In genomic region chr10:77837925-77838595, GRCh38 we compare ENCODE assay signal across 11 cellular contexts.
A peak's percentile ranks its signal among the peaks of the same experiment; 100 is the strongest.
DNase-seq lines count a peak whose midpoint lies in the region; ATAC-seq and TF ChIP-seq lines count a peak whose summit lies in the region.
"Had no signal": no experiment of that assay in that cellular context is flagged by ENCODE, and none has a peak within 500 bp of the region (broad histone marks: within the 10 kb centered on the region; RNA-seq: fewer than 3 reads in every experiment).

No MANE protein-coding gene starts in this region.

- no peak overlapping the region for H2AFZ ChIP-seq in mammary epithelial cell (ENCODE audit: low read depth, low read length)
- H2AFZ ChIP-seq in PC-9: no peak overlapping the region

- dilution Hi-C loops in mammary epithelial cell (cut with HindIII; ENCODE audit: low sequenced_read_pairs): loop anchor here (5.0 kb wide), 1 partner anchor 71 kb away; no protein-coding TSS in a partner anchor

- no peak overlapping the region for H3K4me3 Mint-ChIP-seq in MCF 10A (ENCODE audit: unreplicated experiment)

- H3K27ac Mint-ChIP-seq in MCF 10A (ENCODE audit: low read depth, unreplicated experiment): peak overlapping the region; percentile 73

- no peaks in the 10 kb centered on the region for H3K9me2 ChIP-seq in PC-9 (ENCODE audit: insufficient read depth)

- TF ChIP-seq EP300 in transverse colon (IDR thresholded peaks at IDR 0.05; ENCODE audit: low read depth): no peak

- H3K4me3 ChIP-seq in mammary epithelial cell (replicated peaks in 1 of 3; ENCODE audit: insufficient read depth in 1 of 3, low read depth in 2 of 3, low read length in 3 of 3): no peak overlapping the region
- no peak overlapping the region for H3K4me3 ChIP-seq in WERI-Rb-1 (ENCODE audit: low read depth, low read length)
- H3K4me3 ChIP-seq in kidney epithelial cell (ENCODE audit: low read depth, low read length): no peak overlapping the region
- no peak overlapping the region for H3K4me3 ChIP-seq in transverse colon
- no peak overlapping the region for H3K4me3 ChIP-seq in PC-9
- H3K4me3 ChIP-seq: smooth muscle cell, uterus had no signal

- peaks cover 100% of the 10 kb centered on the region for H3K36me3 Mint-ChIP-seq in MCF 10A (ENCODE audit: insufficient read depth, unreplicated experiment)

- ATAC-seq in HG03457 (IDR thresholded peaks at IDR 0.05; ENCODE audit: unreplicated experiment): no peak

- H3F3A ChIP-seq in PC-9 (ENCODE audit: insufficient read depth, low read depth): 0 out of 2 replicates have a peak, but pooled peaks cover 4% of the 10 kb centered on the region

- in situ Hi-C loops in mammary epithelial cell (cut with MboI; ENCODE audit: low sequenced_read_pairs in 2 of 2): loop anchor here in 1 of 2 donors (25.0 kb wide), 1 partner anchor 174 kb away; no protein-coding TSS in a partner anchor
- in situ Hi-C loops in transverse colon (cut with MboI; ENCODE audit: low pct_ligation_motif_present in 1 of 4, low pct_unique_long_range_greater_than_20kb in 1 of 4, low sequenced_read_pairs in 3 of 4): loop anchor here in 2 of 4 donors (25.0 kb wide), 2 partner anchors 149 to 174 kb away; no protein-coding TSS in a partner anchor

- BruUV-seq in MCF 10A (replicated peaks; lab: Mats Ljungman, UMichigan) (no TSS peak), mammary epithelial cell (replicated peaks; lab: Mats Ljungman, UMichigan) (no TSS peak), PC-9 (replicated peaks; lab: Mats Ljungman, UMichigan) (no TSS peak)

- POLR2A ChIA-PET in MCF 10A (lab: Yijun Ruan, JAX): no interaction called here
- POLR2A ChIA-PET in PC-9 (lab: Charles Lee; ENCODE audit: unreplicated experiment): no interaction called here

- H3K4me2 ChIP-seq in mammary epithelial cell (ENCODE audit: insufficient read depth, low read depth, low read length) (no peak overlapping the region), PC-9 (no peak overlapping the region)
- H3K4me2 ChIP-seq: smooth muscle cell had no signal

- TF ChIP-seq CTCF in MCF 10A (IDR thresholded peaks at IDR 0.05; ENCODE audit: unreplicated experiment) (no peak), mammary epithelial cell (conservative IDR thresholded peaks at IDR 0.05 in 1 of 2, IDR thresholded peaks at IDR 0.05 in 1 of 2; ENCODE audit: extremely low read depth in 1 of 2, insufficient read depth in 1 of 2, low read depth in 1 of 2, low read length in 2 of 2) (no peak), WERI-Rb-1 (IDR thresholded peaks at IDR 0.05; ENCODE audit: low read depth, low read length) (no peak), kidney epithelial cell (IDR thresholded peaks at IDR 0.05; ENCODE audit: insufficient read depth, low read length, poor library complexity, severe bottlenecking) (peak; percentile 0), transverse colon (IDR thresholded peaks at IDR 0.05) (no peak), PC-9 (conservative IDR thresholded peaks at IDR 0.05) (no peak)

- H3K36me3 ChIP-seq in mammary epithelial cell (ENCODE audit: insufficient read depth, low read length) (peaks cover 36% of the 10 kb centered on the region), WERI-Rb-1 (peaks cover 90% of the 10 kb centered on the region), kidney epithelial cell (ENCODE audit: control insufficient read depth, insufficient read depth, low read length) (peaks cover 2% of the 10 kb centered on the region), transverse colon (peaks cover 0 to 25% (median 10%) of the 10 kb centered on the region in 4 donors), PC-9 (ENCODE audit: low read depth) (peaks cover 8% of the 10 kb centered on the region)
- H3K36me3 ChIP-seq: uterus had no signal

- H3K79me2 ChIP-seq in mammary epithelial cell (ENCODE audit: insufficient read depth, low read length) (peaks cover 19% of the 10 kb centered on the region), PC-9 (ENCODE audit: low read depth) (no peaks in the 10 kb centered on the region)

- H3K27ac ChIP-seq in mammary epithelial cell (ENCODE audit: insufficient read depth, low read depth, low read length) (no peak overlapping the region), WERI-Rb-1 (peak overlapping the region; percentile 63), transverse colon (peak overlapping the region; percentile 34 to 57 (median 44)), PC-9 (no peak overlapping the region)

- no peak for TF ChIP-seq POLR2A in transverse colon (IDR thresholded peaks at IDR 0.05)

- H3K9me3 Mint-ChIP-seq in MCF 10A (ENCODE audit: unreplicated experiment): no peaks in the 10 kb centered on the region

- intact Hi-C loops in MCF 10A (cut with micrococcal nuclease): no loop called here
- intact Hi-C loops in mammary epithelial cell (cut with micrococcal nuclease): loop anchor here (1.0 kb wide), 2 partner anchors 119 to 123 kb away; no protein-coding TSS in a partner anchor
- intact Hi-C loops in transverse colon (cut with DNase I; ENCODE audit: low total_unique reads): no loop called here
- intact Hi-C loops in PC-9 (cut with micrococcal nuclease; ENCODE audit: unreplicated experiment): no loop called here

- CTCF ChIA-PET in MCF 10A (lab: Yijun Ruan, JAX) (interaction anchor here (0.6 to 1.2 kb wide), 3 partner anchors 13 to 674 kb away, joined by 3 to 5 read pairs (median 3); no protein-coding TSS in a partner anchor), mammary epithelial cell (lab: Charles Lee; ENCODE audit: low non-redundant PET) (interaction anchor here (0.6 kb wide), 1 partner anchor 124 kb away, joined by 3 read pairs; no protein-coding TSS in a partner anchor), PC-9 (lab: Charles Lee) (no interaction called here)

- no peaks in the 10 kb centered on the region for H3K27me3 Mint-ChIP-seq in MCF 10A (ENCODE audit: insufficient read depth, unreplicated experiment)

- H4K20me1 ChIP-seq in mammary epithelial cell (ENCODE audit: insufficient read depth, low read length): no peaks in the 10 kb centered on the region
- no peaks in the 10 kb centered on the region for H4K20me1 ChIP-seq in PC-9 (ENCODE audit: insufficient read depth)

- H3K9me3 ChIP-seq in mammary epithelial cell (replicated peaks; ENCODE audit: insufficient read depth, low read length): no peaks in the 10 kb centered on the region
- H3K9me3 ChIP-seq in WERI-Rb-1 (ENCODE audit: severe bottlenecking): no peaks in the 10 kb centered on the region
- no peaks in the 10 kb centered on the region for H3K9me3 ChIP-seq in transverse colon
- H3K9me3 ChIP-seq in PC-9 (ENCODE audit: insufficient read depth, low read depth): no peaks in the 10 kb centered on the region
- H3K9me3 ChIP-seq: uterus had no signal

- no peak for DNase-seq in MCF 10A (ENCODE audit: unreplicated experiment)
- DNase-seq in mammary epithelial cell: no peak
- DNase-seq in WERI-Rb-1: no peak
- DNase-seq in kidney epithelial cell (ENCODE audit: low read depth): no peak
- DNase-seq in transverse colon: no peak
- no peak for DNase-seq in PC-9
- no peak for DNase-seq in NCI-H1417 treated with DMSO at 0.1 percent for 48 hours (lab: John Stamatoyannopoulos, UW)
- DNase-seq: GF-D8, uterus had no signal

- no peaks in the 10 kb centered on the region for H3K27me3 ChIP-seq in mammary epithelial cell (ENCODE audit: insufficient read depth, low read length)
- no peaks in the 10 kb centered on the region for H3K27me3 ChIP-seq in WERI-Rb-1 (ENCODE audit: insufficient read depth, low read depth, severe bottlenecking)
- H3K27me3 ChIP-seq in kidney epithelial cell (ENCODE audit: control insufficient read depth, insufficient read depth, low read length): no peaks in the 10 kb centered on the region
- H3K27me3 ChIP-seq in transverse colon: no peaks in the 10 kb centered on the region
- no peaks in the 10 kb centered on the region for H3K27me3 ChIP-seq in PC-9 (ENCODE audit: insufficient read depth, low read depth)
- H3K27me3 ChIP-seq: uterus had no signal

- 59% methylated on average over 13 of the region's 14 CpGs for WGBS in mammary epithelial cell (ENCODE audit: low coverage, missing lambda C conversion rate)
- WGBS in transverse colon (ENCODE audit: low coverage in 1 of 2), 2 donors: 77% methylated on average over 14 of the region's 14 CpGs; no CpG with 5 or more reads in 1 of the 2 donors

- no peak overlapping the region for H3K9ac ChIP-seq in mammary epithelial cell (ENCODE audit: insufficient read depth, low read length)

- H3K4me1 ChIP-seq in mammary epithelial cell (ENCODE audit: insufficient read depth, low read length): peaks cover 10% of the 10 kb centered on the region
- peaks cover 0 to 27% (median 0%) of the 10 kb centered on the region in 4 donors for H3K4me1 ChIP-seq in transverse colon
- H3K4me1 ChIP-seq in PC-9 (replicated peaks; ENCODE audit: insufficient read depth): no peaks in the 10 kb centered on the region
- H3K4me1 ChIP-seq: uterus had no signal

- H3K4me1 Mint-ChIP-seq in MCF 10A (ENCODE audit: insufficient read depth, unreplicated experiment): peaks cover 10% of the 10 kb centered on the region

Comparison
In these comparisons a context has a peak if more than half of its experiments do, and no peak if none do; other contexts are left out.
1. H3K27ac ChIP-seq: peak in WERI-Rb-1 (single experiment) and transverse colon (4 of 4); none in mammary epithelial cell (single experiment) and PC-9 (single experiment).